ENCODE assay signal across 8 cellular contexts in genomic region chr4:53196872-53197759, GRCh38.
DNase-seq lines count a peak whose midpoint lies in the region; ATAC-seq, FAIRE-seq and TF ChIP-seq lines count a peak whose summit lies in the region.

No MANE protein-coding gene starts in this region.

- peak overlapping the region; percentile 45 for H3K9ac ChIP-seq in astrocyte (ENCODE audit: low read length)

- no peaks in the 10 kb centered on the region for H3K36me3 Mint-ChIP-seq in astrocyte (ENCODE audit: low read depth, unreplicated experiment)

- FAIRE-seq in astrocyte (lab: Jason Lieb, UNC) = peak; percentile 58

- peak; percentile 78 for TF ChIP-seq CTCF in astrocyte (IDR thresholded peaks at IDR 0.05; ENCODE audit: insufficient read depth, low read depth, low read length)
- peak; percentile 38 to 81 (median 70) for TF ChIP-seq CTCF in spleen (IDR thresholded peaks at IDR 0.05 in 8 of 11, conservative IDR thresholded peaks at IDR 0.05 in 3 of 11)

- H3K9me3 ChIP-seq in astrocyte (ENCODE audit: insufficient read depth, low read depth, low read length) (no peaks in the 10 kb centered on the region), spleen (no peaks in the 10 kb centered on the region)

- no peaks in the 10 kb centered on the region for H3K9me3 Mint-ChIP-seq in astrocyte (ENCODE audit: unreplicated experiment)

- H3K4me1 Mint-ChIP-seq in astrocyte (ENCODE audit: low read depth, unreplicated experiment) = peaks cover 11% of the 10 kb centered on the region

- DNase-seq in GM03348 (ENCODE audit: low spot score) = peak; percentile 51
- DNase-seq in NCI-H345 (lab: John Stamatoyannopoulos, UW) = peak; percentile 46
- peak; percentile 60 for DNase-seq in astrocyte (ENCODE audit: low read depth)
- peak; percentile 12 for DNase-seq in iPS DF 19.7 (ENCODE audit: low read depth, low spot score)
- DNase-seq in spleen = no peak
- no peak for DNase-seq in activated T-cell treated with anti-CD3 and anti-CD28 coated beads, Interleukin-2, amount 50 U/mL, for 48 hours

- intact Hi-C loops in spleen (cut with DNase I; ENCODE audit: low total_unique reads) = loop anchor here (5.0 kb wide), 1 partner anchor 1035 kb away; no protein-coding TSS in a partner anchor

- H3K27me3 Mint-ChIP-seq in astrocyte (ENCODE audit: low read depth, unreplicated experiment) = no peaks in the 10 kb centered on the region

- no peak for TF ChIP-seq POLR2A in spleen (IDR thresholded peaks at IDR 0.05)

- H3K36me3 ChIP-seq in astrocyte (ENCODE audit: insufficient read depth, low read length) = no peaks in the 10 kb centered on the region
- no peaks in the 10 kb centered on the region for H3K36me3 ChIP-seq in spleen

- H3K4me3 ChIP-seq in astrocyte (ENCODE audit: insufficient read depth, low read depth, low read length) (peak overlapping the region; percentile 38), spleen (no peak overlapping the region)

- no peaks in the 10 kb centered on the region for H4K20me1 ChIP-seq in astrocyte (ENCODE audit: insufficient read depth, low read length)

- no peak overlapping the region for H3K27ac Mint-ChIP-seq in astrocyte (ENCODE audit: unreplicated experiment)

- H3K27me3 ChIP-seq in astrocyte (ENCODE audit: insufficient read depth, low read length) (no peaks in the 10 kb centered on the region), spleen (replicated peaks in 1 of 7) (no peaks in the 10 kb centered on the region)

- H3K4me1 ChIP-seq in astrocyte (ENCODE audit: insufficient read depth, low read length) (peaks cover 8% of the 10 kb centered on the region), spleen (peaks cover 0 to 10% (median 0%) of the 10 kb centered on the region in 6 donors)

- no peak overlapping the region for H3K4me3 Mint-ChIP-seq in astrocyte (ENCODE audit: unreplicated experiment)

- ATAC-seq in HG02870 (IDR thresholded peaks at IDR 0.05; ENCODE audit: unreplicated experiment) (peak; percentile 50), GM21619 (IDR thresholded peaks at IDR 0.05; ENCODE audit: unreplicated experiment) (no peak)

- no peak overlapping the region for H2AFZ ChIP-seq in astrocyte (ENCODE audit: low read depth, low read length)

- WGBS in spleen, 5 donors = 64 to 72% (median 66%) methylated on average over 4 of the region's 4 CpGs

- H3K27ac ChIP-seq in astrocyte (ENCODE audit: low read depth, low read length) = no peak overlapping the region
- H3K27ac ChIP-seq in spleen = no peak overlapping the region

- no peaks in the 10 kb centered on the region for H3K79me2 ChIP-seq in astrocyte (ENCODE audit: insufficient read depth, low read length)

- H3K4me2 ChIP-seq in astrocyte (ENCODE audit: low read length) = peak overlapping the region; percentile 69

Comparison
In these comparisons a context has a peak if more than half of its experiments do, and no peak if none do; other contexts are left out.
1. DNase-seq: peak in GM03348 (single experiment), NCI-H345 (single experiment), astrocyte (single experiment) and iPS DF 19.7 (single experiment); none in spleen (single experiment) and activated T-cell treated with anti-CD3 and anti-CD28 coated beads, Interleukin-2, amount 50 U/mL, for 48 hours (0 of 2).